In genomic region chr5:153276151-153276550, GRCh38 we compare ENCODE assay signal across 11 cellular contexts.
A peak's percentile ranks its signal among the peaks of the same experiment; 100 is the strongest.
DNase-seq lines count a peak whose midpoint lies in the region; ATAC-seq, FAIRE-seq and TF ChIP-seq lines count a peak whose summit lies in the region.
"Had no signal": no experiment of that assay in that cellular context is flagged by ENCODE, and none has a peak within 500 bp of the region (broad histone marks: within the 10 kb centered on the region; RNA-seq: fewer than 3 reads in every experiment).

No MANE protein-coding gene starts in this region.

- H3K4me2 ChIP-seq in mesendoderm (ENCODE audit: low read length), result no peak overlapping the region

- H4K5ac ChIP-seq in mesendoderm (ENCODE audit: low read length), result no peak overlapping the region

- H3K23ac ChIP-seq in mesendoderm (ENCODE audit: low read length), result no peak overlapping the region

- POLR2A ChIA-PET in naive thymus-derived CD8-positive, alpha-beta T cell (lab: Charles Lee), result no interaction called here

- H3K27me3 ChIP-seq in mesendoderm (ENCODE audit: insufficient read depth, low read length, poor library complexity), result no peaks in the 10 kb centered on the region
- H3K27me3 ChIP-seq: dorsolateral prefrontal cortex, neutrophil had no signal

- no peak overlapping the region for H3K4me3 ChIP-seq in mesendoderm (ENCODE audit: low read length)
- H3K4me3 ChIP-seq: dorsolateral prefrontal cortex had no signal

- no peak overlapping the region for H2AK5ac ChIP-seq in mesendoderm (ENCODE audit: low read length)

- no peak for FAIRE-seq in GM12891 (lab: Jason Lieb, UNC)

- no peak overlapping the region for H3K4ac ChIP-seq in mesendoderm (ENCODE audit: low read depth, low read length)

- H3K36me3 Mint-ChIP-seq in naive thymus-derived CD8-positive, alpha-beta T cell, result no peaks in the 10 kb centered on the region

- H2BK15ac ChIP-seq in mesendoderm (replicated peaks; ENCODE audit: low read depth), result no peak overlapping the region

- H3K9ac ChIP-seq in mesendoderm (ENCODE audit: low read length), result no peak overlapping the region

- no peaks in the 10 kb centered on the region for H3K79me1 ChIP-seq in mesendoderm (ENCODE audit: low read length)

- peak; percentile 4 for DNase-seq in GM12891 (ENCODE audit: insufficient read length, low spot score)
- DNase-seq in Kasumi-1 (lab: John Stamatoyannopoulos, UW), result peak; percentile 26 to 36
- peak; percentile 80 for DNase-seq in astrocyte of the hippocampus (ENCODE audit: low read depth, low spot score)
- DNase-seq in mesendoderm, result peak; percentile 66
- no peak for DNase-seq in naive thymus-derived CD8-positive, alpha-beta T cell

- no peaks in the 10 kb centered on the region for H3K4me1 ChIP-seq in mesendoderm (ENCODE audit: control insufficient read depth, low read depth, low read length)

- no peak for TF ChIP-seq POLR2A in GM12891 (IDR thresholded peaks at IDR 0.05; ENCODE audit: low read depth, low read length)

- H3K4me1 Mint-ChIP-seq in naive thymus-derived CD8-positive, alpha-beta T cell, result no peaks in the 10 kb centered on the region

- no CpG with 5 or more reads among the region's 4 CpGs for WGBS in mesendoderm (ENCODE audit: extremely low coverage, insufficient coverage, low lambda C conversion rate)

- H3K27ac Mint-ChIP-seq in naive thymus-derived CD8-positive, alpha-beta T cell, result no peak overlapping the region

- ATAC-seq in HG03135 (IDR thresholded peaks at IDR 0.05; ENCODE audit: unreplicated experiment) (no peak), GM18517 (IDR thresholded peaks at IDR 0.05; ENCODE audit: unreplicated experiment) (no peak), HG03095 (IDR thresholded peaks at IDR 0.05; ENCODE audit: unreplicated experiment) (no peak)
- no peak for ATAC-seq in naive thymus-derived CD8-positive, alpha-beta T cell

- H2BK5ac ChIP-seq in mesendoderm (ENCODE audit: low read length), result no peak overlapping the region

- no peak overlapping the region for H3K56ac ChIP-seq in mesendoderm (ENCODE audit: low read length)

- no peak overlapping the region for H3K4me3 Mint-ChIP-seq in naive thymus-derived CD8-positive, alpha-beta T cell

- no peak overlapping the region for H4K8ac ChIP-seq in mesendoderm (ENCODE audit: low read depth, low read length)

- no peak overlapping the region for H3K27ac ChIP-seq in mesendoderm (ENCODE audit: low read depth, low read length)
- H3K27ac ChIP-seq: dorsolateral prefrontal cortex, neutrophil, VCaP had no signal

- H3K27me3 Mint-ChIP-seq in naive thymus-derived CD8-positive, alpha-beta T cell, result no peaks in the 10 kb centered on the region

- H3K79me2 ChIP-seq in mesendoderm (ENCODE audit: control insufficient read depth, insufficient read depth, low read length), result no peaks in the 10 kb centered on the region

- H3K18ac ChIP-seq in mesendoderm (ENCODE audit: low read length), result no peak overlapping the region

- no peaks in the 10 kb centered on the region for H3K36me3 ChIP-seq in mesendoderm (ENCODE audit: control insufficient read depth, insufficient read depth, low read length)
- H3K36me3 ChIP-seq: neutrophil had no signal

- H2BK120ac ChIP-seq in mesendoderm (ENCODE audit: low read depth, low read length), result no peak overlapping the region

- peaks cover 0 to 23% (median 4%) of the 10 kb centered on the region in 9 donors for H3K9me3 Mint-ChIP-seq in naive thymus-derived CD8-positive, alpha-beta T cell

TF ChIP-seq in GM12891, 5 proteins besides CTCF, POLR2A, EP300 and RAD21:
- TF ChIP-seq SPI1 (IDR thresholded peaks at IDR 0.05; ENCODE audit: low read depth, low read length) (no peak), POU2F2 (IDR thresholded peaks at IDR 0.05; ENCODE audit: low read depth, low read length) (no peak), PAX5 (IDR thresholded peaks at IDR 0.05; ENCODE audit: insufficient read depth, low read length, severe bottlenecking) (no peak), TAF1 (IDR thresholded peaks at IDR 0.05; ENCODE audit: low read depth, low read length) (no peak), POLR2AphosphoS5 (IDR thresholded peaks at IDR 0.05; ENCODE audit: low read depth, low read length) (no peak)

Comparison
In these comparisons a context has a peak if more than half of its experiments do, and no peak if none do; other contexts are left out.
1. DNase-seq: peak in GM12891 (single experiment), Kasumi-1 (2 of 2), astrocyte of the hippocampus (single experiment) and mesendoderm (single experiment); none in naive thymus-derived CD8-positive, alpha-beta T cell (0 of 10).